Comparison of ENCODE assay signal across 17 cellular contexts in genomic region chr3:143067201-143067600, GRCh38. TPM values are rescaled to one million over a fixed set of nuclear protein-coding genes. Genes with fewer than 3 reads are reported as not detected.
DNase-seq lines count a peak whose midpoint lies in the region; ATAC-seq and TF ChIP-seq lines count a peak whose summit lies in the region.
"Had no signal": no experiment of that assay in that cellular context is flagged by ENCODE, and none has a peak within 500 bp of the region (broad histone marks: within the 10 kb centered on the region; RNA-seq: fewer than 3 reads in every experiment).

No MANE protein-coding gene starts in this region.

- no peak overlapping the region for H3K4ac ChIP-seq in IMR-90 (ENCODE audit: low read depth, low read length)

- no peak overlapping the region for H3K14ac ChIP-seq in IMR-90 (replicated peaks; ENCODE audit: low read depth, low read length)

- BruUV-seq in IMR-90 (replicated peaks; lab: Mats Ljungman, UMichigan): no TSS peak

- H3K9me3 ChIP-seq in IMR-90 (ENCODE audit: control insufficient read depth, insufficient read depth, low read length) (no peaks in the 10 kb centered on the region), suprapubic skin (no peaks in the 10 kb centered on the region)

- no peak overlapping the region for H4K91ac ChIP-seq in IMR-90 (ENCODE audit: insufficient read depth, low read depth, low read length)

- H3K23ac ChIP-seq in IMR-90 (ENCODE audit: low read depth, low read length): no peak overlapping the region

- no peaks in the 10 kb centered on the region for H3K27me3 Mint-ChIP-seq in nephron progenitor cell (ENCODE audit: low read depth, poor library complexity)

- no peak overlapping the region for H3K18ac ChIP-seq in IMR-90 (ENCODE audit: low read depth, low read length)

- POLR2A ChIA-PET in IMR-90 (lab: Charles Lee; ENCODE audit: unreplicated experiment): no interaction called here

- no peak overlapping the region for H2AK9ac ChIP-seq in IMR-90 (replicated peaks; ENCODE audit: low read depth, low read length, poor library complexity)

- no peak overlapping the region for H2AK5ac ChIP-seq in IMR-90 (ENCODE audit: low read depth, low read length)

- no peak overlapping the region for H2BK5ac ChIP-seq in IMR-90 (ENCODE audit: low read depth, low read length, poor library complexity, severe bottlenecking)

- no peak overlapping the region for H2AFZ ChIP-seq in IMR-90 (replicated peaks; ENCODE audit: low read length, poor library complexity)

- H4K5ac ChIP-seq in IMR-90 (ENCODE audit: low read depth, low read length): no peak overlapping the region

- H3K4me2 ChIP-seq in IMR-90 (ENCODE audit: low read depth, low read length): no peak overlapping the region

- H3K4me3 ChIP-seq in AG10803 (ENCODE audit: low read length) (no peak overlapping the region), IMR-90 (ENCODE audit: insufficient read depth, low read depth, low read length) (no peak overlapping the region), fibroblast of mammary gland (ENCODE audit: control insufficient read depth, low read depth, low read length) (no peak overlapping the region), suprapubic skin (no peak overlapping the region)

- H3K9me1 ChIP-seq in IMR-90 (ENCODE audit: insufficient read depth, low read length): no peaks in the 10 kb centered on the region

- no peak overlapping the region for H3K9ac ChIP-seq in IMR-90 (ENCODE audit: low read depth, low read length)

- H3K27ac ChIP-seq in IMR-90 (ENCODE audit: insufficient read depth, low read length) (no peak overlapping the region), suprapubic skin (no peak overlapping the region)

- no peak for TF ChIP-seq RAD21 in IMR-90 (IDR thresholded peaks at IDR 0.05; ENCODE audit: low read length)

- peak overlapping the region; percentile 11 for H3K27ac Mint-ChIP-seq in nephron progenitor cell

- peaks cover 1% of the 10 kb centered on the region for H3K9me3 Mint-ChIP-seq in nephron progenitor cell
- H3K9me3 Mint-ChIP-seq: CD8-positive, alpha-beta memory T cell had no signal

- no peak overlapping the region for H2BK120ac ChIP-seq in IMR-90 (ENCODE audit: low read depth, low read length)

- 57% methylated on average over 1 of the region's 3 CpGs; no CpG with 5 or more reads in 1 of the 2 experiments for WGBS in IMR-90 (ENCODE audit: extremely low coverage in 2 of 2, insufficient read length in 1 of 2), 2 experiments
- 82% methylated on average over 3 of the region's 3 CpGs for WGBS in suprapubic skin

- peaks cover 38% of the 10 kb centered on the region for H3K4me1 Mint-ChIP-seq in nephron progenitor cell
- H3K4me1 Mint-ChIP-seq: CD8-positive, alpha-beta memory T cell had no signal

- no peaks in the 10 kb centered on the region for H3K79me1 ChIP-seq in IMR-90 (ENCODE audit: low read depth in 1 of 2, low read length in 2 of 2)

- TF ChIP-seq CTCF in AG10803 (conservative IDR thresholded peaks at IDR 0.05; ENCODE audit: low read length): no peak
- no peak for TF ChIP-seq CTCF in IMR-90 (conservative IDR thresholded peaks at IDR 0.05; ENCODE audit: low read depth, low read length)
- TF ChIP-seq CTCF in fibroblast of mammary gland (conservative IDR thresholded peaks at IDR 0.05; ENCODE audit: control insufficient read depth, insufficient read depth, low read depth, low read length): no peak
- no peak for TF ChIP-seq CTCF in nephron progenitor cell (IDR thresholded peaks at IDR 0.05)
- TF ChIP-seq CTCF in suprapubic skin (IDR thresholded peaks at IDR 0.05): no peak

- H3K27me3 ChIP-seq in IMR-90 (ENCODE audit: control insufficient read depth, insufficient read depth, low read length): no peaks in the 10 kb centered on the region
- no peaks in the 10 kb centered on the region for H3K27me3 ChIP-seq in suprapubic skin

- dilution Hi-C loops in IMR-90 (cut with HindIII; ENCODE audit: low sequenced_read_pairs, unreplicated experiment): no loop called here

- H2BK15ac ChIP-seq in IMR-90 (ENCODE audit: low read depth, low read length): no peak overlapping the region

- no peak overlapping the region for H2BK20ac ChIP-seq in IMR-90 (ENCODE audit: low read depth, low read length)

- peaks cover 7% of the 10 kb centered on the region for H3K36me3 Mint-ChIP-seq in nephron progenitor cell (ENCODE audit: low read depth)

- DNase-seq in AG10803 (ENCODE audit: low read depth): peak; percentile 85
- DNase-seq in IMR-90: peak; percentile 36
- peak; percentile 74 for DNase-seq in fibroblast of mammary gland (ENCODE audit: low read depth)
- DNase-seq in nephron progenitor cell: no peak
- no peak for DNase-seq in suprapubic skin (ENCODE audit: low spot score in 2 of 2)
- no peak for DNase-seq in LoVo (ENCODE audit: low spot score)
- no peak for DNase-seq in NCI-H510A treated with DMSO at 0.1 percent for 48 hours (lab: John Stamatoyannopoulos, UW)
- DNase-seq: C1 segment of cervical spinal cord; CD8-positive, alpha-beta memory T cell; DMS79; H7; NCI-H1105 treated with DMSO at 0.1 percent for 48 hours; NCI-H2081 treated with DMSO at 0.1 percent for 48 hours; NCI-H748 treated with DMSO at 0.1 percent for 48 hours; NK-92 treated with Interleukin-12 subunit alpha and Interleukin-12 subunit beta, amount 100 ng/mL, for 24 hours had no signal

- H3K36me3 ChIP-seq in IMR-90 (ENCODE audit: control insufficient read depth, insufficient read depth, low read length): no peaks in the 10 kb centered on the region
- H3K36me3 ChIP-seq in suprapubic skin: no peaks in the 10 kb centered on the region

- no peaks in the 10 kb centered on the region for H4K20me1 ChIP-seq in IMR-90 (ENCODE audit: insufficient read depth, low read length)

- TF ChIP-seq POLR2A in IMR-90 (IDR thresholded peaks at IDR 0.05; ENCODE audit: low read depth, low read length) (no peak), suprapubic skin (IDR thresholded peaks at IDR 0.05) (no peak)

- no peak overlapping the region for H3K4me3 Mint-ChIP-seq in nephron progenitor cell
- H3K4me3 Mint-ChIP-seq: CD8-positive, alpha-beta memory T cell had no signal

- H3K56ac ChIP-seq in IMR-90 (ENCODE audit: extremely low read depth, insufficient read depth, low read length): no peak overlapping the region

- in situ Hi-C loops in IMR-90 (cut with MboI; ENCODE audit: low sequenced_read_pairs): no loop called here

- H3K4me1 ChIP-seq in IMR-90 (ENCODE audit: control insufficient read depth, insufficient read depth, low read length) (peaks cover 5% of the 10 kb centered on the region), suprapubic skin (no peaks in the 10 kb centered on the region)

- intact Hi-C loops in IMR-90 (cut with micrococcal nuclease): no loop called here

- ATAC-seq in IMR-90 (ENCODE audit: low read depth) (no peak), HG03039 (IDR thresholded peaks at IDR 0.05; ENCODE audit: unreplicated experiment) (no peak)
- ATAC-seq: Right ventricle myocardium inferior had no signal

- no peak overlapping the region for H4K8ac ChIP-seq in IMR-90 (ENCODE audit: low read depth in 2 of 2, low read length in 2 of 2)

- CTCF ChIA-PET in IMR-90 (lab: Yijun Ruan, JAX): no interaction called here

- TF ChIP-seq EP300 in suprapubic skin (IDR thresholded peaks at IDR 0.05): no peak

TF ChIP-seq in IMR-90, 13 proteins besides CTCF, POLR2A, EP300 and RAD21:
- TF ChIP-seq CHD1 (IDR thresholded peaks at IDR 0.05; ENCODE audit: low read depth, low read length) (no peak), BHLHE40 (IDR thresholded peaks at IDR 0.05; ENCODE audit: low read depth, low read length) (no peak), NFE2L2 (IDR thresholded peaks at IDR 0.05; ENCODE audit: low read depth, low read length) (no peak), MAZ (IDR thresholded peaks at IDR 0.05; ENCODE audit: borderline replicate concordance, low read depth, low read length) (no peak), RFX5 (IDR thresholded peaks at IDR 0.05; ENCODE audit: low read depth, low read length) (no peak), CEBPB (IDR thresholded peaks at IDR 0.05; ENCODE audit: low read depth, low read length) (no peak), USF2 (IDR thresholded peaks at IDR 0.05; ENCODE audit: low read depth, low read length) (no peak), FOS (IDR thresholded peaks at IDR 0.05; ENCODE audit: low read depth, low read length) (no peak), RCOR1 (IDR thresholded peaks at IDR 0.05; ENCODE audit: insufficient replicate concordance, low read length) (no peak), ELK1 (IDR thresholded peaks at IDR 0.05; ENCODE audit: borderline replicate concordance, low read depth, low read length) (no peak), MXI1 (IDR thresholded peaks at IDR 0.05; ENCODE audit: borderline replicate concordance, low read depth, low read length) (no peak)
TF ChIP-seq in IMR-90: peak in this region for 0.

RNA-seq across cellular contexts. Expression of gene CHST2, which starts 52.4 kb away (rescaled TPM):
- total RNA-seq in IMR-90 (2012; rRNA removed) (0.90 and 1.1 TPM in 2 replicates), suprapubic skin (10 to 100 TPM in 1 of 4 donors, 1 to 10 TPM in 3; 2.4 to 22.8 (median 5.3) TPM)
- 1.4 TPM in 2 replicates for polyA plus RNA-seq in IMR-90 (2012; rRNA removed)
- polyA plus RNA-seq in IMR-90 (2012; cell fraction: cytosol; rRNA removed): 1.1 and 2.2 TPM in 2 replicates
- 0.45 and 1.1 TPM in 2 replicates for polyA plus RNA-seq in IMR-90 (2012; cell fraction: nucleus; rRNA removed; ENCODE audit: low replicate concordance)

Comparison
In these comparisons a context has a peak if more than half of its experiments do, and no peak if none do; other contexts are left out.
1. DNase-seq: peak in AG10803 (single experiment), IMR-90 (single experiment) and fibroblast of mammary gland (single experiment); none in nephron progenitor cell (single experiment), suprapubic skin (0 of 2), LoVo (single experiment) and NCI-H510A treated with DMSO at 0.1 percent for 48 hours (single experiment).